ENCODE assay signal across 8 cellular contexts in the genomic region with DNA sequence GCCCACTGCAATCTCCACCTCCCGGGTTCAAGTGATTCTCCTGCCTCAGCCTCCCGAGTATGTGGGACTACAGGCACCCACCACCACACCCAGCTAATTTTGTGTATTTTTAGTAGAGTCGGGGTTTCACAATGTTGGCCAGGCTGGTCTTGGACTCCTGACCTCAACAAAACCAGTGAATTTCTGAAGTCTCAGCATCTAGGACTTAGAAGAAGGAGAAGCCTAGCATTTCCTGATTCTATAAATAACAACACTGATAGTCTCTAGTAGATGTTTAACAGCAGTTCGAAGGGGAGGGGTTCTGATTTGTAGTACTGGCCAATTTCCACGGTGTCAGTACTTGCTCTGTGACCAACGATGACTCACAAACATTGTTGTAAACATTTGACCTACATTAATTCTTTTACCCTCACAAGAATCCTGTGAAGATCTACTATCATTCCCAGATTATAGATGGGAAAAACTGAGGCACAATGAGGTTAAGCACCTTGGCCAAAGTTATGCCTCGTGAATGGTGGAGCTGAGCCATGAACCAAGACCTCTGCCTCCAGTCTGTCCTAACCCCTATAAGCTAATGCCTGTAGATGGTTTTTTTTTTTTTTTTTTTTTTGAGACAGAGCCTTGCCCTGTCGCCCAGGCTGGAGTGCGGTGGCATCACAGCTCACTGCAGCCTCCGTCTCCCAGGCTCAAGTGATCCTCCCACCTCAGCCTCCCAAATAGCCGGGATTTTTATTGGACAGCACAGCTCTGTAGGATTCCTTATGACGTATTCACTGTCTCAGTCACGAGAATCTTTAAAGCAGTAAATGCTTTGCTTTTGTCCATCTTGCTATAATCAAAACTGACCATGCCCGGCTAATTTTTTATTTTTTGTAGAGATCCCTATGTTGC. TPM values are rescaled to one million over a fixed set of nuclear protein-coding genes. Genes with fewer than 3 reads are reported as not detected.
DNase-seq lines count a peak whose midpoint lies in the region; ATAC-seq, FAIRE-seq and TF ChIP-seq lines count a peak whose summit lies in the region.

No MANE protein-coding gene starts in this region.

- no peaks in the 10 kb centered on the region for H3K27me3 ChIP-seq in kidney epithelial cell (ENCODE audit: control insufficient read depth, insufficient read depth, low read length)
- no peaks in the 10 kb centered on the region for H3K27me3 ChIP-seq in uterus
- H3K27me3 ChIP-seq in neural progenitor cell: no peaks in the 10 kb centered on the region

- CTCF ChIA-PET in AG04449 (lab: Yijun Ruan, JAX): interaction anchor here (1.2 to 5.1 kb wide), 3 partner anchors 15 to 632 kb away, joined by 3 to 29 read pairs (median 3); no protein-coding TSS in a partner anchor

- no peak overlapping the region for H3K27ac Mint-ChIP-seq in neural progenitor cell

- no peak overlapping the region for H3K9ac ChIP-seq in neural progenitor cell

- H3K36me3 Mint-ChIP-seq in neural progenitor cell: peaks cover 3% of the 10 kb centered on the region

- no peak for ATAC-seq in HG02642 (IDR thresholded peaks at IDR 0.05; ENCODE audit: poor library complexity, unreplicated experiment)

- H3K4me1 Mint-ChIP-seq in neural progenitor cell: peaks cover 6% of the 10 kb centered on the region

- H3K4me1 ChIP-seq in uterus (peaks cover 0 to 7% of the 10 kb centered on the region in 2 donors), neural progenitor cell (no peaks in the 10 kb centered on the region)

- H3K4me3 Mint-ChIP-seq in neural progenitor cell: no peak overlapping the region

- no peak for FAIRE-seq in HTR-8/SVneo (lab: Jason Lieb, UNC)

- no peaks in the 10 kb centered on the region for H4K20me1 ChIP-seq in neural progenitor cell (ENCODE audit: low read depth)

- no peak overlapping the region for H3K4me3 ChIP-seq in AG04449 (ENCODE audit: low read depth, low read length)
- H3K4me3 ChIP-seq in kidney epithelial cell (ENCODE audit: low read depth, low read length): no peak overlapping the region
- H3K4me3 ChIP-seq in uterus: no peak overlapping the region
- no peak overlapping the region for H3K4me3 ChIP-seq in neural progenitor cell

- H3K27ac ChIP-seq in uterus (peak overlapping the region; percentile 49 to 56), neural progenitor cell (no peak overlapping the region)

- no peak for TF ChIP-seq POLR2A in uterus (IDR thresholded peaks at IDR 0.05)

- intact Hi-C loops in uterus (cut with DNase I; ENCODE audit: low total_unique reads): no loop called here

- peaks cover 2% of the 10 kb centered on the region for H3K27me3 Mint-ChIP-seq in neural progenitor cell (ENCODE audit: insufficient read depth, low read depth)

- DNase-seq in AG04449 (ENCODE audit: low read depth, low spot score) (peak; percentile 42), HTR-8/SVneo (ENCODE audit: insufficient read length, low spot score) (peak; percentile 64), amniotic stem cell (lab: John Stamatoyannopoulos, UW) (peak; percentile 69), kidney epithelial cell (ENCODE audit: low read depth) (peak; percentile 90), uterus (peak in 1 of 2 donors; percentile 43), neural progenitor cell (ENCODE audit: low spot score) (no peak), KBM-7 (no peak)

- H3K9me3 ChIP-seq in uterus (no peaks in the 10 kb centered on the region), neural progenitor cell (ENCODE audit: low read depth) (no peaks in the 10 kb centered on the region)

- no peaks in the 10 kb centered on the region for H3K9me3 Mint-ChIP-seq in neural progenitor cell

- H3K36me3 ChIP-seq in kidney epithelial cell (ENCODE audit: control insufficient read depth, insufficient read depth, low read length) (no peaks in the 10 kb centered on the region), uterus (no peaks in the 10 kb centered on the region), neural progenitor cell (no peaks in the 10 kb centered on the region)

- H3K79me2 ChIP-seq in neural progenitor cell (ENCODE audit: low read depth): no peaks in the 10 kb centered on the region

- in situ Hi-C loops in KBM-7 (cut with MboI; ENCODE audit: low pct_unique_long_range_greater_than_20kb, low sequenced_read_pairs): no loop called here

- POLR2A ChIA-PET in AG04449 (lab: Yijun Ruan, JAX): no interaction called here

- peaks cover 7% of the 10 kb centered on the region for H3F3A ChIP-seq in neural progenitor cell (ENCODE audit: low read depth)

- H3K4me2 ChIP-seq in neural progenitor cell: no peak overlapping the region

- TF ChIP-seq CTCF in AG04449 (IDR thresholded peaks at IDR 0.05; ENCODE audit: insufficient read depth, low read length, missing control alignments) (no peak), kidney epithelial cell (IDR thresholded peaks at IDR 0.05; ENCODE audit: insufficient read depth, low read length, poor library complexity, severe bottlenecking) (no peak), uterus (IDR thresholded peaks at IDR 0.05) (no peak), neural progenitor cell (IDR thresholded peaks at IDR 0.05) (no peak)

- no peak overlapping the region for H2AFZ ChIP-seq in neural progenitor cell (replicated peaks)

RNA-seq across cellular contexts. Expression of gene P2RX4, which starts 5.2 kb away (rescaled TPM):
- total RNA-seq in kidney epithelial cell (105 and 119 TPM in 2 replicates), uterus (100 to 1,000 TPM in 1 of 4 donors, 10 to 100 TPM in 3; 10.9 to 217 (median 36.1) TPM), neural progenitor cell (ENCODE audit: low replicate concordance) (10.3 and 30.7 TPM in 2 replicates)

Comparison
In these comparisons a context has a peak if more than half of its experiments do, and no peak if none do; other contexts are left out.
1. DNase-seq: peak in AG04449 (single experiment), HTR-8/SVneo (single experiment), amniotic stem cell (single experiment) and kidney epithelial cell (single experiment); none in neural progenitor cell (single experiment) and KBM-7 (single experiment).